In the genomic region with DNA sequence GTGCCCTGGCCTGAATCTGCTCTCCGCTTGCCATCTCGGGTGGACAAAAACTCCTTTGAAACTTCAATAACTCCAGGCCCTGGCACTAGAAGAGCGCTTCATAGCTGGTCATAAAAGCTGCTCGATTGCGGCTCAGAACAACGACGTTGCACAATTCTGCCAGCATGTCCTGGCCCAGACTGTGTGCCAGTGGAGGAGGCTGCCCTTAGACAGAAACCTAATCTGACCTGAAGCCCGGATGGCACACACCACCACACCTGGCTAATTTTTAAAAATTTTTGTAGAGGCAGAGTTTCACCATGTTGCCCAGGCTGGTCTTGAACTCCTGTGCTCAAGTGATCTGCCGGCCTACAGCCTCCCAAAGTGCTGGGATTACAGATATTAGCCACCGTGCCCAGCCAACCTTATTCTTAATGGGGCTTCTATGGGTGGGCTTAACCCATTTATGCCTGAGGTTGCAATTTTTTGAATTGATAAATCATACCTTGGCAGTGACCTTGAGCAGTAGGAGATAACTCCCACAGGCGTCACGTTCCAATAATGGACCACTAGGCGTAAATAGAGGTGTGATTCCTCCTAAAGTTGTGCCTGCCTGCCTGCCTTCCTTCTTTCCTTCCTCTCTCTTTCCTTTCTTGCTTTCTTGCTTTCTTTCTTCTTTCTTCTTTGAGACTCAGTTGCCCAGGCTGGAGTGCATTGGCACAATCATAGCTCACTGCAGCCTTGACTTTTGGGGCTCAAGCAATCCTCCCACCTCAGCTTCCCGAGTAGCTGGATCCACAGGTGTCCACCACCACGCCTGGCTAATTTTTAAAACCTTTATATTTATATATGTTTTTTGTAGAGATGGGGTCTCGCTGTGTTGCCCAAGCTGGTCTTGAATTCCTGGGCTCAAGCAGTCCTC, we compare ENCODE assay signal across 1 cellular context.
TF ChIP-seq lines count a peak whose summit lies in the region.

No MANE protein-coding gene starts in this region.

TF ChIP-seq in HepG2, 621 proteins besides CTCF, POLR2A, EP300 and RAD21 (continued from another document):
- TF ChIP-seq, protein P1, sequence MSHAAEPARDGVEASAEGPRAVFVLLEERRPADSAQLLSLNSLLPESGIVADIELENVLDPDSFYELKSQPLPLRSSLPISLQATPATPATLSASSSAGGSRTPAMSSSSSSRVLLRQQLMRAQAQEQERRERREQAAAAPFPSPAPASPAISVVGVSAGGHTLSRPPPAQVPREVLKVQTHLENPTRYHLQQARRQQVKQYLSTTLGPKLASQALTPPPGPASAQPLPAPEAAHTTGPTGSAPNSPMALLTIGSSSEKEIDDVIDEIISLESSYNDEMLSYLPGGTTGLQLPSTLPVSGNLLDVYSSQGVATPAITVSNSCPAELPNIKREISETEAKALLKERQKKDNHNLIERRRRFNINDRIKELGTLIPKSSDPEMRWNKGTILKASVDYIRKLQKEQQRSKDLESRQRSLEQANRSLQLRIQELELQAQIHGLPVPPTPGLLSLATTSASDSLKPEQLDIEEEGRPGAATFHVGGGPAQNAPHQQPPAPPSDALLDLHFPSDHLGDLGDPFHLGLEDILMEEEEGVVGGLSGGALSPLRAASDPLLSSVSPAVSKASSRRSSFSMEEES (CRISPR knock-in tag; IDR thresholded peaks at IDR 0.05): no peak
- TF ChIP-seq ZFP90 (CRISPR knock-in tag; IDR thresholded peaks at IDR 0.05; ENCODE audit: borderline replicate concordance) (no peak), ZNF558 (CRISPR knock-in tag; IDR thresholded peaks at IDR 0.05; ENCODE audit: borderline replicate concordance) (0 out of 2 replicates have a peak, but pooled peaks have one; percentile 7), CEBPB (IDR thresholded peaks at IDR 0.05; ENCODE audit: borderline replicate concordance, low read depth, low read length) (peak; percentile 88), ZNF737 (CRISPR knock-in tag; IDR thresholded peaks at IDR 0.05; ENCODE audit: borderline replicate concordance) (no peak), BRCA1 (CRISPR knock-in tag; IDR thresholded peaks at IDR 0.05) (no peak), ARID2 (CRISPR knock-in tag; IDR thresholded peaks at IDR 0.05; ENCODE audit: borderline replicate concordance) (0 out of 2 replicates have a peak, but pooled peaks have one; percentile 56), PHF20 (CRISPR knock-in tag; IDR thresholded peaks at IDR 0.05) (no peak), CAMTA2 (CRISPR knock-in tag; IDR thresholded peaks at IDR 0.05; ENCODE audit: borderline replicate concordance) (0 out of 2 replicates have a peak, but pooled peaks have one; percentile 59), CREM (IDR thresholded peaks at IDR 0.05) (no peak), CREM (CRISPR knock-in tag; IDR thresholded peaks at IDR 0.05) (no peak), RNF2 (conservative IDR thresholded peaks at IDR 0.05; ENCODE audit: low read depth) (no peak), ZNF713 (CRISPR knock-in tag; IDR thresholded peaks at IDR 0.05) (no peak), ZNF83 (CRISPR knock-in tag; IDR thresholded peaks at IDR 0.05; ENCODE audit: borderline replicate concordance) (no peak), DNMT1 (CRISPR knock-in tag; IDR thresholded peaks at IDR 0.05) (no peak), ETV6 (CRISPR knock-in tag; conservative IDR thresholded peaks at IDR 0.05) (0 out of 2 replicates have a peak, but pooled peaks have one; percentile 19), FOSL2 (CRISPR knock-in tag; IDR thresholded peaks at IDR 0.05) (no peak), KDM1A (CRISPR knock-in tag; IDR thresholded peaks at IDR 0.05) (no peak), MTA3 (CRISPR knock-in tag; IDR thresholded peaks at IDR 0.05) (no peak), ZNF354B (CRISPR knock-in tag; IDR thresholded peaks at IDR 0.05) (no peak), FOXP1 (IDR thresholded peaks at IDR 0.05) (no peak), FOXP1 (CRISPR knock-in tag; IDR thresholded peaks at IDR 0.05) (no peak), NPAS2 (CRISPR knock-in tag; IDR thresholded peaks at IDR 0.05; ENCODE audit: borderline replicate concordance) (no peak), TCF12 (IDR thresholded peaks at IDR 0.05) (no peak), TCF12 (CRISPR knock-in tag; IDR thresholded peaks at IDR 0.05) (peak; percentile 59; the same call in 1 of the 2 replicates), ZNF225 (CRISPR knock-in tag; IDR thresholded peaks at IDR 0.05) (no peak)
- TF ChIP-seq, protein P2, sequence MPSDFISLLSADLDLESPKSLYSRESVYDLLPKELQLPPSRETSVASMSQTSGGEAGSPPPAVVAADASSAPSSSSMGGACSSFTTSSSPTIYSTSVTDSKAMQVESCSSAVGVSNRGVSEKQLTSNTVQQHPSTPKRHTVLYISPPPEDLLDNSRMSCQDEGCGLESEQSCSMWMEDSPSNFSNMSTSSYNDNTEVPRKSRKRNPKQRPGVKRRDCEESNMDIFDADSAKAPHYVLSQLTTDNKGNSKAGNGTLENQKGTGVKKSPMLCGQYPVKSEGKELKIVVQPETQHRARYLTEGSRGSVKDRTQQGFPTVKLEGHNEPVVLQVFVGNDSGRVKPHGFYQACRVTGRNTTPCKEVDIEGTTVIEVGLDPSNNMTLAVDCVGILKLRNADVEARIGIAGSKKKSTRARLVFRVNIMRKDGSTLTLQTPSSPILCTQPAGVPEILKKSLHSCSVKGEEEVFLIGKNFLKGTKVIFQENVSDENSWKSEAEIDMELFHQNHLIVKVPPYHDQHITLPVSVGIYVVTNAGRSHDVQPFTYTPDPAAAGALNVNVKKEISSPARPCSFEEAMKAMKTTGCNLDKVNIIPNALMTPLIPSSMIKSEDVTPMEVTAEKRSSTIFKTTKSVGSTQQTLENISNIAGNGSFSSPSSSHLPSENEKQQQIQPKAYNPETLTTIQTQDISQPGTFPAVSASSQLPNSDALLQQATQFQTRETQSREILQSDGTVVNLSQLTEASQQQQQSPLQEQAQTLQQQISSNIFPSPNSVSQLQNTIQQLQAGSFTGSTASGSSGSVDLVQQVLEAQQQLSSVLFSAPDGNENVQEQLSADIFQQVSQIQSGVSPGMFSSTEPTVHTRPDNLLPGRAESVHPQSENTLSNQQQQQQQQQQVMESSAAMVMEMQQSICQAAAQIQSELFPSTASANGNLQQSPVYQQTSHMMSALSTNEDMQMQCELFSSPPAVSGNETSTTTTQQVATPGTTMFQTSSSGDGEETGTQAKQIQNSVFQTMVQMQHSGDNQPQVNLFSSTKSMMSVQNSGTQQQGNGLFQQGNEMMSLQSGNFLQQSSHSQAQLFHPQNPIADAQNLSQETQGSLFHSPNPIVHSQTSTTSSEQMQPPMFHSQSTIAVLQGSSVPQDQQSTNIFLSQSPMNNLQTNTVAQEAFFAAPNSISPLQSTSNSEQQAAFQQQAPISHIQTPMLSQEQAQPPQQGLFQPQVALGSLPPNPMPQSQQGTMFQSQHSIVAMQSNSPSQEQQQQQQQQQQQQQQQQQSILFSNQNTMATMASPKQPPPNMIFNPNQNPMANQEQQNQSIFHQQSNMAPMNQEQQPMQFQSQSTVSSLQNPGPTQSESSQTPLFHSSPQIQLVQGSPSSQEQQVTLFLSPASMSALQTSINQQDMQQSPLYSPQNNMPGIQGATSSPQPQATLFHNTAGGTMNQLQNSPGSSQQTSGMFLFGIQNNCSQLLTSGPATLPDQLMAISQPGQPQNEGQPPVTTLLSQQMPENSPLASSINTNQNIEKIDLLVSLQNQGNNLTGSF (CRISPR knock-in tag; IDR thresholded peaks at IDR 0.05): no peak
- TF ChIP-seq, protein P3, sequence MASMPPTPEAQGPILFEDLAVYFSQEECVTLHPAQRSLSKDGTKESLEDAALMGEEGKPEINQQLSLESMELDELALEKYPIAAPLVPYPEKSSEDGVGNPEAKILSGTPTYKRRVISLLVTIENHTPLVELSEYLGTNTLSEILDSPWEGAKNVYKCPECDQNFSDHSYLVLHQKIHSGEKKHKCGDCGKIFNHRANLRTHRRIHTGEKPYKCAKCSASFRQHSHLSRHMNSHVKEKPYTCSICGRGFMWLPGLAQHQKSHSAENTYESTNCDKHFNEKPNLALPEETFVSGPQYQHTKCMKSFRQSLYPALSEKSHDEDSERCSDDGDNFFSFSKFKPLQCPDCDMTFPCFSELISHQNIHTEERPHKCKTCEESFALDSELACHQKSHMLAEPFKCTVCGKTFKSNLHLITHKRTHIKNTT (CRISPR knock-in tag; IDR thresholded peaks at IDR 0.05): no peak
- TF ChIP-seq, protein P4, sequence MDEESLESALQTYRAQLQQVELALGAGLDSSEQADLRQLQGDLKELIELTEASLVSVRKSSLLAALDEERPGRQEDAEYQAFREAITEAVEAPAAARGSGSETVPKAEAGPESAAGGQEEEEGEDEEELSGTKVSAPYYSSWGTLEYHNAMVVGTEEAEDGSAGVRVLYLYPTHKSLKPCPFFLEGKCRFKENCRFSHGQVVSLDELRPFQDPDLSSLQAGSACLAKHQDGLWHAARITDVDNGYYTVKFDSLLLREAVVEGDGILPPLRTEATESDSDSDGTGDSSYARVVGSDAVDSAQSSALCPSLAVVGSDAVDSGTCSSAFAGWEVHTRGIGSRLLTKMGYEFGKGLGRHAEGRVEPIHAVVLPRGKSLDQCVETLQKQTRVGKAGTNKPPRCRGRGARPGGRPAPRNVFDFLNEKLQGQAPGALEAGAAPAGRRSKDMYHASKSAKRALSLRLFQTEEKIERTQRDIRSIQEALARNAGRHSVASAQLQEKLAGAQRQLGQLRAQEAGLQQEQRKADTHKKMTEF (CRISPR knock-in tag; IDR thresholded peaks at IDR 0.05): 0 out of 2 replicates have a peak, but pooled peaks have one; percentile 0
- TF ChIP-seq, protein P5, sequence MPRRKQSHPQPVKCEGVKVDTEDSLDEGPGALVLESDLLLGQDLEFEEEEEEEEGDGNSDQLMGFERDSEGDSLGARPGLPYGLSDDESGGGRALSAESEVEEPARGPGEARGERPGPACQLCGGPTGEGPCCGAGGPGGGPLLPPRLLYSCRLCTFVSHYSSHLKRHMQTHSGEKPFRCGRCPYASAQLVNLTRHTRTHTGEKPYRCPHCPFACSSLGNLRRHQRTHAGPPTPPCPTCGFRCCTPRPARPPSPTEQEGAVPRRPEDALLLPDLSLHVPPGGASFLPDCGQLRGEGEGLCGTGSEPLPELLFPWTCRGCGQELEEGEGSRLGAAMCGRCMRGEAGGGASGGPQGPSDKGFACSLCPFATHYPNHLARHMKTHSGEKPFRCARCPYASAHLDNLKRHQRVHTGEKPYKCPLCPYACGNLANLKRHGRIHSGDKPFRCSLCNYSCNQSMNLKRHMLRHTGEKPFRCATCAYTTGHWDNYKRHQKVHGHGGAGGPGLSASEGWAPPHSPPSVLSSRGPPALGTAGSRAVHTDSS (CRISPR knock-in tag; conservative IDR thresholded peaks at IDR 0.05): no peak
- TF ChIP-seq, protein P6, sequence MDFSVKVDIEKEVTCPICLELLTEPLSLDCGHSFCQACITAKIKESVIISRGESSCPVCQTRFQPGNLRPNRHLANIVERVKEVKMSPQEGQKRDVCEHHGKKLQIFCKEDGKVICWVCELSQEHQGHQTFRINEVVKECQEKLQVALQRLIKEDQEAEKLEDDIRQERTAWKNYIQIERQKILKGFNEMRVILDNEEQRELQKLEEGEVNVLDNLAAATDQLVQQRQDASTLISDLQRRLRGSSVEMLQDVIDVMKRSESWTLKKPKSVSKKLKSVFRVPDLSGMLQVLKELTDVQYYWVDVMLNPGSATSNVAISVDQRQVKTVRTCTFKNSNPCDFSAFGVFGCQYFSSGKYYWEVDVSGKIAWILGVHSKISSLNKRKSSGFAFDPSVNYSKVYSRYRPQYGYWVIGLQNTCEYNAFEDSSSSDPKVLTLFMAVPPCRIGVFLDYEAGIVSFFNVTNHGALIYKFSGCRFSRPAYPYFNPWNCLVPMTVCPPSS (IDR thresholded peaks at IDR 0.05): no peak
- TF ChIP-seq, protein P7, sequence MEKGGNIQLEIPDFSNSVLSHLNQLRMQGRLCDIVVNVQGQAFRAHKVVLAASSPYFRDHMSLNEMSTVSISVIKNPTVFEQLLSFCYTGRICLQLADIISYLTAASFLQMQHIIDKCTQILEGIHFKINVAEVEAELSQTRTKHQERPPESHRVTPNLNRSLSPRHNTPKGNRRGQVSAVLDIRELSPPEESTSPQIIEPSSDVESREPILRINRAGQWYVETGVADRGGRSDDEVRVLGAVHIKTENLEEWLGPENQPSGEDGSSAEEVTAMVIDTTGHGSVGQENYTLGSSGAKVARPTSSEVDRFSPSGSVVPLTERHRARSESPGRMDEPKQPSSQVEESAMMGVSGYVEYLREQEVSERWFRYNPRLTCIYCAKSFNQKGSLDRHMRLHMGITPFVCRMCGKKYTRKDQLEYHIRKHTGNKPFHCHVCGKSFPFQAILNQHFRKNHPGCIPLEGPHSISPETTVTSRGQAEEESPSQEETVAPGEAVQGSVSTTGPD (CRISPR knock-in tag; IDR thresholded peaks at IDR 0.05): no peak
- TF ChIP-seq, protein P8, sequence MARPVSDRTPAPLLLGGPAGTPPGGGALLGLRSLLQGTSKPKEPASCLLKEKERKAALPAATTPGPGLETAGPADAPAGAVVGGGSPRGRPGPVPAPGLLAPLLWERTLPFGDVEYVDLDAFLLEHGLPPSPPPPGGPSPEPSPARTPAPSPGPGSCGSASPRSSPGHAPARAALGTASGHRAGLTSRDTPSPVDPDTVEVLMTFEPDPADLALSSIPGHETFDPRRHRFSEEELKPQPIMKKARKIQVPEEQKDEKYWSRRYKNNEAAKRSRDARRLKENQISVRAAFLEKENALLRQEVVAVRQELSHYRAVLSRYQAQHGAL (CRISPR knock-in tag; IDR thresholded peaks at IDR 0.05; ENCODE audit: not compliant biosample characterization): no peak
- TF ChIP-seq, protein P9, sequence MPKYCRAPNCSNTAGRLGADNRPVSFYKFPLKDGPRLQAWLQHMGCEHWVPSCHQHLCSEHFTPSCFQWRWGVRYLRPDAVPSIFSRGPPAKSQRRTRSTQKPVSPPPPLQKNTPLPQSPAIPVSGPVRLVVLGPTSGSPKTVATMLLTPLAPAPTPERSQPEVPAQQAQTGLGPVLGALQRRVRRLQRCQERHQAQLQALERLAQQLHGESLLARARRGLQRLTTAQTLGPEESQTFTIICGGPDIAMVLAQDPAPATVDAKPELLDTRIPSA (CRISPR knock-in tag; IDR thresholded peaks at IDR 0.05; ENCODE audit: borderline replicate concordance): peak; percentile 48; the same call in 1 of the 2 replicates
